22 cellular contexts compared by ENCODE assay signal in the genomic region with DNA sequence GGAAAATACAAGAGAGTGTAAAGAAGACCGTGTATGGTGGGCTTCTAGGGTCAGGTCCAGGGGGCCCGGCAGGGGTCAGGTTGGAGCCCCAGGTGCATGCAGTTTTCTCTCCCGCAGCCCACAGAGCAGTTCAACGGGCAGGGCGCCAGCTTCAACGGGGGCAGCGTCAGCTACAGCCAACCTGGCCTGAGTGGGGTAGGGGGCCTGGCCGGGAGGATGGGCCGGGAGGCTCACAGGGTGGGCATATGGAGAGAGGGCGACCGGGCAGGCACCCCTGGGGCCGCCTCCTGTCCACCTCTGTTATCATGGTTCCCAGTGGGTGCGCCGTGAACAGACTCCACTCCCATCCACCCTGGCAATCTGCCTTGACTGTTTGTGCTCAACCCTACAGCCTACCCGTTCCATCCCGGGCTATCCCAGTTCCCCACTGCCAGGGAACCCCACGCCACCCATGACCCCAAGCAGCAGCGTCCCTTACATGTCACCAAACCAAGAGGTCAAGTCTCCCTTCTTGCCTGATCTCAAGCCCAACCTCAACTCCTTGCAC. TPM values are rescaled to one million over a fixed set of nuclear protein-coding genes. Genes with fewer than 3 reads are reported as not detected.
DNase-seq lines count a peak whose midpoint lies in the region; ATAC-seq, FAIRE-seq and TF ChIP-seq lines count a peak whose summit lies in the region.
"Had no signal": no experiment of that assay in that cellular context is flagged by ENCODE, and none has a peak within 500 bp of the region (broad histone marks: within the 10 kb centered on the region; RNA-seq: fewer than 3 reads in every experiment).

No MANE protein-coding gene starts in this region.

- H3K27ac Mint-ChIP-seq in naive B cell = peak overlapping the region in 4 of 6 donors; percentile 31 to 73 (median 46)

- no peak overlapping the region for H3K4me2 ChIP-seq in GM12878 (ENCODE audit: control insufficient read depth, insufficient read depth)

- POLR2A ChIA-PET in GM12878 (lab: Charles Lee) = no interaction called here

- H3K79me2 ChIP-seq in GM12878 (ENCODE audit: control insufficient read depth, insufficient read depth, low read length) = peaks cover 14% of the 10 kb centered on the region

- H4K20me1 ChIP-seq in GM12878 (ENCODE audit: control insufficient read depth, insufficient read depth) = no peaks in the 10 kb centered on the region

- H3K9me3 Mint-ChIP-seq in naive B cell = no peaks in the 10 kb centered on the region

- TF ChIP-seq RAD21 in GM12878 (IDR thresholded peaks at IDR 0.05; ENCODE audit: insufficient read depth, low read depth, low read length) = no peak

- CTCF ChIA-PET in GM12878 (lab: Yijun Ruan, JAX) = no interaction called here

- RAD21 ChIA-PET in GM12878 (lab: Charles Lee; ENCODE audit: unreplicated experiment) = no interaction called here

- TF ChIP-seq POLR2A in GM12878 (IDR thresholded peaks at IDR 0.05; ENCODE audit: low read depth, low read length) = no peak

- no peaks in the 10 kb centered on the region for H3K27me3 Mint-ChIP-seq in naive B cell

- TSS peak; percentile 65 for BruUV-seq in GM12878 (replicated peaks; lab: Mats Ljungman, UMichigan)

- peaks cover 6 to 14% (median 7%) of the 10 kb centered on the region in 3 donors for H3K4me1 Mint-ChIP-seq in naive B cell

- ATAC-seq in GM12878 (no peak), naive B cell (ENCODE audit: low read depth in 2 of 2) (no peak), GM19455 (IDR thresholded peaks at IDR 0.05; ENCODE audit: unreplicated experiment) (no peak)

- peaks cover 4 to 12% of the 10 kb centered on the region in 2 donors for H3K36me3 Mint-ChIP-seq in naive B cell

- no peak overlapping the region for H3K9ac ChIP-seq in GM12878 (ENCODE audit: control insufficient read depth, insufficient read depth, low read length)

- no peak for TF ChIP-seq EP300 in GM12878 (IDR thresholded peaks at IDR 0.05; ENCODE audit: borderline replicate concordance in 1 of 2, control insufficient read depth in 1 of 2, low read depth in 2 of 2, low read length in 2 of 2)

- intact Hi-C loops in GM12878 (cut with micrococcal nuclease; ENCODE audit: unreplicated experiment) = no loop called here

- no peak for FAIRE-seq in GM12878 (lab: Jason Lieb, UNC)
- FAIRE-seq: RCC 7860 had no signal

- in situ Hi-C loops in GM13976 (cut with MboI; ENCODE audit: low sequenced_read_pairs, unreplicated experiment) = loop anchor here (25.0 kb wide), 1 partner anchor 173 kb away; the partner anchor contains the start of gene TMED4
- in situ Hi-C loops in GM12878 (cut with MboI) = no loop called here

- DNase-seq in GM13976 (ENCODE audit: low spot score) (peak; percentile 21), GM12878 (ENCODE audit: low read depth, low spot score) (no peak), naive B cell (no peak), NCI-H82 treated with DMSO at 0.1 percent for 48 hours (lab: John Stamatoyannopoulos, UW; ENCODE audit: unreplicated experiment) (no peak), NCI-H2171 (lab: John Stamatoyannopoulos, UW) (no peak), middle frontal gyrus (ENCODE audit: extremely low spot score, low spot score) (no peak)
- DNase-seq: C1 segment of cervical spinal cord, DMS 273 treated with DMSO at 0.1 percent for 48 hours, DND-41, IMR-90, Karpas-422, NCI-H1092, NCI-H1436 treated with DMSO at 0.1 percent for 48 hours, NCI-H2029, NCI-H526 treated with DMSO at 0.1 percent for 48 hours, Right ventricle myocardium superior had no signal

- H2AFZ ChIP-seq in GM12878 (ENCODE audit: control insufficient read depth, low read depth, low read length) = no peak overlapping the region

- no peak overlapping the region for H3K4me3 Mint-ChIP-seq in naive B cell

- peaks cover 25 to 47% of the 10 kb centered on the region in 2 experiments for H3K36me3 ChIP-seq in GM12878 (ENCODE audit: control insufficient read depth in 2 of 2, insufficient read depth in 2 of 2, low read length in 1 of 2)

- no peaks in the 10 kb centered on the region for H3K4me1 ChIP-seq in GM12878 (ENCODE audit: control insufficient read depth, insufficient read depth, low read length)
- H3K4me1 ChIP-seq: HAP-1 had no signal

- no peak for TF ChIP-seq CTCF in 22Rv1 (IDR thresholded peaks at IDR 0.05)
- no peak for TF ChIP-seq CTCF in GM13976 (IDR thresholded peaks at IDR 0.05; ENCODE audit: borderline replicate concordance, control extremely low read depth, extremely low read depth, insufficient read depth, missing control alignments)
- no peak for TF ChIP-seq CTCF in GM12878 (IDR thresholded peaks at IDR 0.05 in 2 of 3, conservative IDR thresholded peaks at IDR 0.05 in 1 of 3; ENCODE audit: control insufficient read depth in 2 of 3, extremely low read depth in 1 of 3, insufficient read depth in 1 of 3, low read depth in 3 of 3, low read length in 3 of 3)

- WGBS in GM12878 (ENCODE audit: insufficient coverage, insufficient replicate concordance, low lambda C conversion rate, missing lambda C conversion rate) = 97% methylated on average over 11 of the region's 18 CpGs

- H3K27me3 ChIP-seq in GM12878 (replicated peaks in 1 of 2; ENCODE audit: control insufficient read depth in 2 of 2, insufficient read depth in 2 of 2, low read length in 1 of 2) = no peaks in the 10 kb centered on the region

- no peak overlapping the region for H3K4me3 ChIP-seq in GM12878
- H3K4me3 ChIP-seq: HAP-1, SK-N-MC had no signal

- H3K27ac ChIP-seq in 22Rv1 (peak overlapping the region; percentile 50; the same call in 1 of the 2 replicates), GM12878 (ENCODE audit: control insufficient read depth, insufficient read depth) (no peak overlapping the region)
- H3K27ac ChIP-seq: HL-60, SK-N-MC had no signal

- H3K9me3 ChIP-seq in GM12878 (replicated peaks; ENCODE audit: control insufficient read depth, insufficient read depth, low read length) = no peaks in the 10 kb centered on the region
- H3K9me3 ChIP-seq: HAP-1 had no signal

- SMC1A ChIA-PET in GM12878 (lab: Charles Lee; ENCODE audit: uncharacterized antibody, unreplicated experiment) = interaction anchor here (1.0 kb wide), 1 partner anchor 39 kb away, joined by 3 read pairs; no protein-coding TSS in a partner anchor

TF ChIP-seq in GM12878, 131 proteins besides CTCF, POLR2A, EP300 and RAD21 (continues in another document):
- TF ChIP-seq CHD1 (IDR thresholded peaks at IDR 0.05; ENCODE audit: low read depth, low read length) = no peak
- no peak for TF ChIP-seq WRNIP1 (IDR thresholded peaks at IDR 0.05; ENCODE audit: borderline replicate concordance, low read depth, low read length)
- no peak for TF ChIP-seq HCFC1 (IDR thresholded peaks at IDR 0.05; ENCODE audit: low read length)
- TF ChIP-seq NRF1 (conservative IDR thresholded peaks at IDR 0.05; ENCODE audit: low read depth, low read length) = no peak
- TF ChIP-seq GATAD2B (conservative IDR thresholded peaks at IDR 0.05; ENCODE audit: low read depth) = no peak
- no peak for TF ChIP-seq EGR1 (IDR thresholded peaks at IDR 0.05; ENCODE audit: borderline replicate concordance in 1 of 2, low read depth in 2 of 2, low read length in 2 of 2)
- TF ChIP-seq IRF3 (IDR thresholded peaks at IDR 0.05) = no peak

RNA-seq across cellular contexts. Expression of gene ZMIZ2, which starts 11.5 kb away (rescaled TPM):
- 287 and 327 TPM in 2 replicates for total RNA-seq in GM12878 (2013; cell fraction: nucleolus; rRNA removed)
- total RNA-seq in GM12878 (2014; rRNA removed) (22.4 and 23.9 TPM in 2 replicates), GM12878 (2014; rRNA removed; fragmentation: Illumina TruSeq; extraction: Trizol) (12.6 and 13.4 TPM in 2 replicates), GM12878 (2021) (127 and 158 TPM in 2 replicates)
- 73.8 TPM for polyA plus RNA-seq in GM12878 (2011; ENCODE audit: low read depth)
- polyA plus RNA-seq in GM12878 (2011; rRNA removed) (9.9 and 20.5 TPM in 2 replicates), GM12878 (2014; fragmentation: Illumina TruSeq; extraction: Trizol) (20.0 and 47.0 TPM in 2 replicates), GM12878 (2014; fragmentation: Nextera tagmentation; extraction: Ambion mirVana) (1 to 10 TPM in 1 of 2 experiments, under 1 TPM in 1; 0.71 to 1.5 TPM), GM12878 (2014; rRNA removed) (68.1 and 79.0 TPM in 2 replicates), GM12878 (2016; fragmentation: Nextera tagmentation; extraction: Ambion mirVana) (1 to 10 TPM; 6.8 to 7.5 TPM), naive B cell (ENCODE audit: low read depth in 6 of 6) (10 to 100 TPM in 5 of 6 donors, 1 to 10 TPM in 1; 5.8 to 22.8 (median 13.4) TPM)
- polyA plus RNA-seq in GM12878 (2011; cell fraction: cytosol; rRNA removed) = 13.0 and 19.1 TPM in 2 replicates
- polyA plus RNA-seq in GM12878 (2011; cell fraction: nucleus; rRNA removed) = 376 and 416 TPM in 2 replicates
- polyA plus RNA-seq in GM12878 (2012) = 90.6 and 196 TPM in 2 replicates
- 28.2 and 51.1 TPM in 2 replicates for polyA minus RNA-seq in GM12878 (2011; rRNA and poly(A)+ RNA removed)
- 16.3 and 17.5 TPM in 2 replicates for polyA minus RNA-seq in GM12878 (2011; cell fraction: cytosol; rRNA and poly(A)+ RNA removed)
- polyA minus RNA-seq in GM12878 (2011; cell fraction: nucleus; rRNA and poly(A)+ RNA removed) = 87.9 and 145 TPM in 2 replicates

RNA-seq across cellular contexts. Expression of gene PPIA, which starts 36.4 kb away (rescaled TPM):
- total RNA-seq in GM12878 (2013; cell fraction: nucleolus; rRNA removed) = 199 and 207 TPM in 2 replicates
- total RNA-seq in GM12878 (2014; rRNA removed) = 4,456 and 4,588 TPM in 2 replicates
- total RNA-seq in GM12878 (2014; rRNA removed; fragmentation: Illumina TruSeq; extraction: Trizol) = 4,167 and 4,257 TPM in 2 replicates
- 2,712 and 2,761 TPM in 2 replicates for total RNA-seq in GM12878 (2021)
- 2,354 TPM for polyA plus RNA-seq in GM12878 (2011; ENCODE audit: low read depth)
- polyA plus RNA-seq in GM12878 (2011; rRNA removed) = 5,180 and 5,731 TPM in 2 replicates
- 5,694 and 5,820 TPM in 2 replicates for polyA plus RNA-seq in GM12878 (2011; cell fraction: cytosol; rRNA removed)
- polyA plus RNA-seq in GM12878 (2011; cell fraction: nucleus; rRNA removed) = 2,120 and 2,526 TPM in 2 replicates
- 2,415 and 3,182 TPM in 2 replicates for polyA plus RNA-seq in GM12878 (2012)
- 7,982 and 8,071 TPM in 2 replicates for polyA plus RNA-seq in GM12878 (2014; fragmentation: Illumina TruSeq; extraction: Trizol)
- 1,000 to 10,000 TPM; 4,393 to 4,550 TPM for polyA plus RNA-seq in GM12878 (2014; fragmentation: Nextera tagmentation; extraction: Ambion mirVana)
- polyA plus RNA-seq in GM12878 (2014; rRNA removed) = 5,467 and 5,874 TPM in 2 replicates
- polyA plus RNA-seq in GM12878 (2016; fragmentation: Nextera tagmentation; extraction: Ambion mirVana) = 1,000 to 10,000 TPM; 5,978 to 5,991 TPM
- polyA minus RNA-seq in GM12878 (2011; rRNA and poly(A)+ RNA removed) = 2,105 and 2,245 TPM in 2 replicates
- 516 and 593 TPM in 2 replicates for polyA minus RNA-seq in GM12878 (2011; cell fraction: cytosol; rRNA and poly(A)+ RNA removed)
- 234 and 319 TPM in 2 replicates for polyA minus RNA-seq in GM12878 (2011; cell fraction: nucleus; rRNA and poly(A)+ RNA removed)
- polyA plus RNA-seq in naive B cell (ENCODE audit: low read depth in 6 of 6) = 1,000 to 10,000 TPM; 2,925 to 4,431 (median 4,097) TPM
